ENCODE assay signal across 8 cellular contexts in genomic region chr11:119479685-119480275, GRCh38. TPM values are rescaled to one million over a fixed set of nuclear protein-coding genes. Genes with fewer than 3 reads are reported as not detected.
A peak's percentile ranks its signal among the peaks of the same experiment; 100 is the strongest.
DNase-seq lines count a peak whose midpoint lies in the region; ATAC-seq, FAIRE-seq and TF ChIP-seq lines count a peak whose summit lies in the region.

No MANE protein-coding gene starts in this region.

- peak; percentile 6 for TF ChIP-seq CTCF in RWPE2 (IDR thresholded peaks at IDR 0.05; ENCODE audit: poor library complexity, severe bottlenecking)
- TF ChIP-seq CTCF in gastroesophageal sphincter (IDR thresholded peaks at IDR 0.05) = no peak

- H3K27me3 ChIP-seq in RWPE2 (ENCODE audit: insufficient read depth, poor library complexity, severe bottlenecking) = no peaks in the 10 kb centered on the region
- no peaks in the 10 kb centered on the region for H3K27me3 ChIP-seq in gastroesophageal sphincter

- peak; percentile 77 for DNase-seq in 8988T
- no peak for DNase-seq in GM12892 (ENCODE audit: insufficient read length)
- no peak for DNase-seq in RWPE2 (ENCODE audit: low spot score)
- DNase-seq in fibroblast of gingiva (ENCODE audit: low read depth) = peak; percentile 21
- DNase-seq in NCI-H345 treated with DMSO at 0.1 percent for 48 hours (lab: John Stamatoyannopoulos, UW; ENCODE audit: unreplicated experiment) = no peak
- DNase-seq in anterior cingulate cortex (lab: John Stamatoyannopoulos, UW) = no peak

- 58 to 60% methylated on average over 3 to 6 of the region's 6 CpGs for WGBS in gastroesophageal sphincter (ENCODE audit: low coverage in 1 of 2), 2 donors

- H3K4me1 ChIP-seq in RWPE2 (ENCODE audit: insufficient read depth, poor library complexity, severe bottlenecking) (peaks cover 4% of the 10 kb centered on the region), gastroesophageal sphincter (peaks cover 0 to 23% (median 7%) of the 10 kb centered on the region in 3 donors)

- TF ChIP-seq EP300 in gastroesophageal sphincter (IDR thresholded peaks at IDR 0.05) = no peak

- FAIRE-seq in GM12892 (lab: Jason Lieb, UNC) = peak; percentile 80

- ATAC-seq in RWPE2 (ENCODE audit: low read depth) (no peak), HG03342 (IDR thresholded peaks at IDR 0.05; ENCODE audit: unreplicated experiment) (no peak), gastroesophageal sphincter (no peak)

- H3K9me3 ChIP-seq in RWPE2 (ENCODE audit: severe bottlenecking) (no peaks in the 10 kb centered on the region), gastroesophageal sphincter (no peaks in the 10 kb centered on the region)

- H3K36me3 ChIP-seq in RWPE2 (ENCODE audit: low read depth) (no peaks in the 10 kb centered on the region), gastroesophageal sphincter (no peaks in the 10 kb centered on the region)

- TF ChIP-seq POLR2A in GM12892 (IDR thresholded peaks at IDR 0.05; ENCODE audit: low read depth, low read length) = no peak
- no peak for TF ChIP-seq POLR2A in gastroesophageal sphincter (IDR thresholded peaks at IDR 0.05)

- H3K4me3 ChIP-seq in RWPE2 (ENCODE audit: severe bottlenecking) (no peak overlapping the region), gastroesophageal sphincter (no peak overlapping the region)

- H3K27ac ChIP-seq in RWPE2 (ENCODE audit: poor library complexity, severe bottlenecking) (no peak overlapping the region), gastroesophageal sphincter (no peak overlapping the region)

RNA-seq across cellular contexts. Expression of gene THY1, which starts 56.8 kb away (rescaled TPM):
- polyA plus RNA-seq in GM12892 (2012; ENCODE audit: missing spikeins) = 18.3 TPM
- 10 to 100 TPM in 3 of 4 donors, 1 to 10 TPM in 1; 2.5 to 34.5 (median 16.8) TPM for total RNA-seq in gastroesophageal sphincter

Comparison
In these comparisons a context has a peak if more than half of its experiments do, and no peak if none do; other contexts are left out.
1. DNase-seq: peak in 8988T (single experiment) and fibroblast of gingiva (single experiment); none in GM12892 (single experiment), RWPE2 (single experiment), NCI-H345 treated with DMSO at 0.1 percent for 48 hours (single experiment) and anterior cingulate cortex (0 of 58).